12 cellular contexts compared by ENCODE assay signal in genomic region chr13:33213024-33213795, GRCh38.
DNase-seq lines count a peak whose midpoint lies in the region; ATAC-seq and TF ChIP-seq lines count a peak whose summit lies in the region.
"Had no signal": no experiment of that assay in that cellular context is flagged by ENCODE, and none has a peak within 500 bp of the region (broad histone marks: within the 10 kb centered on the region; RNA-seq: fewer than 3 reads in every experiment).

No MANE protein-coding gene starts in this region.

- DNase-seq in NCI-H146 (lab: John Stamatoyannopoulos, UW) (peak; percentile 42), MCF 10A (ENCODE audit: unreplicated experiment) (no peak), kidney tubule cell (ENCODE audit: low spot score) (peak; percentile 32), smooth muscle cell (lab: John Stamatoyannopoulos, UW; ENCODE audit: unreplicated experiment) (no peak), DMS 273 treated with DMSO at 0.1 percent for 48 hours (lab: John Stamatoyannopoulos, UW) (no peak)
- no peak for DNase-seq in activated CD4-positive, alpha-beta memory T cell treated with anti-CD3 and anti-CD28 coated beads for 36 hours
- DNase-seq in activated T-cell treated with anti-CD3 and anti-CD28 coated beads, Interleukin-2, amount 50 U/mL, for 72 hours: no peak
- DNase-seq: activated CD4-positive, alpha-beta T cell treated with anti-CD3 and anti-CD28 coated beads for 36 hours; activated effector memory CD4-positive, alpha-beta T cell treated with Interleukin-2 at 50 U/mL for 16 hours; HCEC 1CT; Karpas-422 had no signal

- POLR2A ChIA-PET in MCF 10A (lab: Yijun Ruan, JAX): interaction anchor here (0.9 to 2.7 kb wide), 9 partner anchors 37 to 94 kb away, joined by 3 to 9 read pairs (median 5); partner anchors contain the start of gene STARD13
- POLR2A ChIA-PET in activated CD4-positive, alpha-beta memory T cell treated with anti-CD3 and anti-CD28 coated beads for 36 hours (lab: Charles Lee): no interaction called here

- no peak for ATAC-seq in activated T-cell treated with anti-CD3 and anti-CD28 coated beads, Interleukin-2, amount 50 U/mL, for 72 hours (replicated peaks in 1 of 2)
- ATAC-seq: activated CD4-positive, alpha-beta T cell treated with anti-CD3 and anti-CD28 coated beads for 36 hours; GM12878 had no signal

- no peak overlapping the region for H3K4me3 ChIP-seq in smooth muscle cell
- H3K4me3 ChIP-seq: GM12878 had no signal

- peak overlapping the region; percentile 61 for H3K9ac ChIP-seq in smooth muscle cell (ENCODE audit: low read depth)

- no peaks in the 10 kb centered on the region for H3K9me3 ChIP-seq in smooth muscle cell (replicated peaks; ENCODE audit: low read depth)

- peaks cover 36% of the 10 kb centered on the region for H4K20me1 ChIP-seq in smooth muscle cell (ENCODE audit: low read depth)

- peak overlapping the region; percentile 37 for H3K4me3 Mint-ChIP-seq in MCF 10A (ENCODE audit: unreplicated experiment)
- no peak overlapping the region for H3K4me3 Mint-ChIP-seq in activated CD4-positive, alpha-beta memory T cell treated with anti-CD3 and anti-CD28 coated beads for 36 hours
- H3K4me3 Mint-ChIP-seq in activated T-cell treated with anti-CD3 and anti-CD28 coated beads, Interleukin-2, amount 50 U/mL, for 72 hours: no peak overlapping the region
- H3K4me3 Mint-ChIP-seq: activated CD4-positive, alpha-beta T cell treated with anti-CD3 and anti-CD28 coated beads for 36 hours had no signal

- BruUV-seq in MCF 10A (replicated peaks; lab: Mats Ljungman, UMichigan): no TSS peak

- intact Hi-C loops in MCF 10A (cut with micrococcal nuclease): no loop called here
- intact Hi-C loops in activated CD4-positive, alpha-beta memory T cell treated with anti-CD3 and anti-CD28 coated beads for 36 hours (cut with micrococcal nuclease): no loop called here

- TF ChIP-seq CTCF in MCF 10A (IDR thresholded peaks at IDR 0.05; ENCODE audit: unreplicated experiment): no peak
- no peak for TF ChIP-seq CTCF in smooth muscle cell (IDR thresholded peaks at IDR 0.05; ENCODE audit: borderline replicate concordance, insufficient read depth, poor library complexity, severe bottlenecking)

- peak overlapping the region; percentile 32 for H3K27ac Mint-ChIP-seq in MCF 10A (ENCODE audit: low read depth, unreplicated experiment)
- no peak overlapping the region for H3K27ac Mint-ChIP-seq in activated CD4-positive, alpha-beta memory T cell treated with anti-CD3 and anti-CD28 coated beads for 36 hours
- H3K27ac Mint-ChIP-seq in activated T-cell treated with anti-CD3 and anti-CD28 coated beads, Interleukin-2, amount 50 U/mL, for 72 hours: no peak overlapping the region
- H3K27ac Mint-ChIP-seq: activated CD4-positive, alpha-beta T cell treated with anti-CD3 and anti-CD28 coated beads for 36 hours had no signal

- peaks cover 32% of the 10 kb centered on the region for H3K4me1 ChIP-seq in smooth muscle cell (ENCODE audit: low read depth)

- no peaks in the 10 kb centered on the region for H3K27me3 Mint-ChIP-seq in MCF 10A (ENCODE audit: insufficient read depth, unreplicated experiment)
- H3K27me3 Mint-ChIP-seq in activated CD4-positive, alpha-beta memory T cell treated with anti-CD3 and anti-CD28 coated beads for 36 hours: peaks cover 4% of the 10 kb centered on the region
- peaks cover 13% of the 10 kb centered on the region for H3K27me3 Mint-ChIP-seq in activated T-cell treated with anti-CD3 and anti-CD28 coated beads, Interleukin-2, amount 50 U/mL, for 72 hours (ENCODE audit: low read depth)

- peaks cover 37% of the 10 kb centered on the region for H3K36me3 Mint-ChIP-seq in MCF 10A (ENCODE audit: insufficient read depth, unreplicated experiment)
- H3K36me3 Mint-ChIP-seq in activated CD4-positive, alpha-beta memory T cell treated with anti-CD3 and anti-CD28 coated beads for 36 hours: no peaks in the 10 kb centered on the region
- H3K36me3 Mint-ChIP-seq in activated T-cell treated with anti-CD3 and anti-CD28 coated beads, Interleukin-2, amount 50 U/mL, for 72 hours (ENCODE audit: insufficient read depth in 2 of 2): no peaks in the 10 kb centered on the region

- H3K4me2 ChIP-seq in smooth muscle cell: peak overlapping the region; percentile 76

- H3K4me1 Mint-ChIP-seq in MCF 10A (ENCODE audit: insufficient read depth, unreplicated experiment): peaks cover 52% of the 10 kb centered on the region
- H3K4me1 Mint-ChIP-seq in activated CD4-positive, alpha-beta memory T cell treated with anti-CD3 and anti-CD28 coated beads for 36 hours (ENCODE audit: low read depth): no peaks in the 10 kb centered on the region
- H3K4me1 Mint-ChIP-seq in activated T-cell treated with anti-CD3 and anti-CD28 coated beads, Interleukin-2, amount 50 U/mL, for 72 hours (ENCODE audit: low read depth): no peaks in the 10 kb centered on the region
- H3K4me1 Mint-ChIP-seq: activated CD4-positive, alpha-beta T cell treated with anti-CD3 and anti-CD28 coated beads for 36 hours had no signal

- no peaks in the 10 kb centered on the region for H3K9me3 Mint-ChIP-seq in MCF 10A (ENCODE audit: unreplicated experiment)
- H3K9me3 Mint-ChIP-seq in activated CD4-positive, alpha-beta memory T cell treated with anti-CD3 and anti-CD28 coated beads for 36 hours: no peaks in the 10 kb centered on the region
- H3K9me3 Mint-ChIP-seq in activated T-cell treated with anti-CD3 and anti-CD28 coated beads, Interleukin-2, amount 50 U/mL, for 72 hours: no peaks in the 10 kb centered on the region

- H3K27me3 ChIP-seq in smooth muscle cell (ENCODE audit: low read depth): no peaks in the 10 kb centered on the region

- CTCF ChIA-PET in MCF 10A (lab: Yijun Ruan, JAX): interaction anchor here (1.4 kb wide), 1 partner anchor 626 kb away, joined by 5 read pairs; no protein-coding TSS in a partner anchor
- CTCF ChIA-PET in activated CD4-positive, alpha-beta memory T cell treated with anti-CD3 and anti-CD28 coated beads for 36 hours (lab: Charles Lee): no interaction called here

- H3K79me2 ChIP-seq in smooth muscle cell (ENCODE audit: low read depth): peaks cover 25% of the 10 kb centered on the region

- peaks cover 24% of the 10 kb centered on the region for H3F3A ChIP-seq in smooth muscle cell (ENCODE audit: low read depth)

- H3K27ac ChIP-seq in smooth muscle cell (ENCODE audit: low read depth): peak overlapping the region; percentile 83

- no peaks in the 10 kb centered on the region for H3K36me3 ChIP-seq in smooth muscle cell (ENCODE audit: low read depth)

- no peak overlapping the region for H2AFZ ChIP-seq in smooth muscle cell (ENCODE audit: low read depth)

- 84% methylated on average over 6 of the region's 6 CpGs for WGBS in smooth muscle cell (ENCODE audit: low lambda C conversion rate)

Comparison
In these comparisons a context has a peak if more than half of its experiments do, and no peak if none do; other contexts are left out.
1. DNase-seq: peak in NCI-H146 (single experiment) and kidney tubule cell (single experiment); none in MCF 10A (single experiment), smooth muscle cell (single experiment), activated CD4-positive, alpha-beta memory T cell treated with anti-CD3 and anti-CD28 coated beads for 36 hours (single experiment), activated T-cell treated with anti-CD3 and anti-CD28 coated beads, Interleukin-2, amount 50 U/mL, for 72 hours (0 of 2) and DMS 273 treated with DMSO at 0.1 percent for 48 hours (single experiment).